8 cellular contexts compared by ENCODE assay signal in genomic region chr3:129829640-129830039, GRCh38.
DNase-seq lines count a peak whose midpoint lies in the region; ATAC-seq and TF ChIP-seq lines count a peak whose summit lies in the region.

No MANE protein-coding gene starts in this region.

- no peak overlapping the region for H3K27ac Mint-ChIP-seq in effector memory CD8-positive, alpha-beta T cell

- intact Hi-C loops in Right ventricle myocardium inferior (cut with DNase I) (loop anchor here (1.0 to 10.0 kb wide), 5 partner anchors 105 to 447 kb away; no protein-coding TSS in a partner anchor), cardiac septum (cut with DNase I) (loop anchor here (2.0 to 5.0 kb wide), 4 partner anchors 63 to 447 kb away; partner anchors contain the start of gene TMCC1), posterior vena cava (cut with DNase I) (loop anchor here (5.0 to 10.0 kb wide), 3 partner anchors 177 to 345 kb away; no protein-coding TSS in a partner anchor)

- H3K9me3 Mint-ChIP-seq in effector memory CD8-positive, alpha-beta T cell = no peaks in the 10 kb centered on the region

- H3K4me3 ChIP-seq in NB4 (ENCODE audit: low read depth, low read length) = no peak overlapping the region

- no peak for TF ChIP-seq POLR2A in NB4 (IDR thresholded peaks at IDR 0.05; ENCODE audit: extremely low read depth, insufficient read length)

- H3K4me1 Mint-ChIP-seq in effector memory CD8-positive, alpha-beta T cell (ENCODE audit: low read depth in 2 of 2) = peaks cover 11 to 20% of the 10 kb centered on the region in 2 donors

- peak; percentile 86 for ATAC-seq in Right ventricle myocardium inferior
- peak; percentile 44 for ATAC-seq in effector memory CD8-positive, alpha-beta T cell (replicated peaks)

- peak; percentile 63 for TF ChIP-seq CTCF in NB4 (IDR thresholded peaks at IDR 0.05; ENCODE audit: low read depth, low read length)

- DNase-seq in Right ventricle myocardium inferior (ENCODE audit: missing footprints) = no peak
- DNase-seq in cardiac septum (ENCODE audit: low spot score) = no peak
- DNase-seq in NB4 (ENCODE audit: low read depth) = peak; percentile 72
- DNase-seq in SKM-1 (lab: John Stamatoyannopoulos, UW; ENCODE audit: unreplicated experiment) = peak; percentile 14
- DNase-seq in effector memory CD8-positive, alpha-beta T cell = peak in 2 of 3 experiments; percentile 6 to 25
- peak; percentile 93 for DNase-seq in medulla oblongata (ENCODE audit: extremely low spot score)
- DNase-seq in ureter (ENCODE audit: low spot score) = peak; percentile 53
- no peak for DNase-seq in posterior vena cava (ENCODE audit: low spot score)

- peaks cover 9% of the 10 kb centered on the region for H3K36me3 Mint-ChIP-seq in effector memory CD8-positive, alpha-beta T cell (ENCODE audit: insufficient read depth)

- H3K4me3 Mint-ChIP-seq in effector memory CD8-positive, alpha-beta T cell = no peak overlapping the region

- no peaks in the 10 kb centered on the region for H3K27me3 Mint-ChIP-seq in effector memory CD8-positive, alpha-beta T cell

Comparison
In these comparisons a context has a peak if more than half of its experiments do, and no peak if none do; other contexts are left out.
1. DNase-seq: peak in NB4 (single experiment), SKM-1 (single experiment), effector memory CD8-positive, alpha-beta T cell (2 of 3), medulla oblongata (single experiment) and ureter (single experiment); none in Right ventricle myocardium inferior (single experiment), cardiac septum (single experiment) and posterior vena cava (single experiment).